19 cellular contexts compared by ENCODE assay signal in the genomic region with DNA sequence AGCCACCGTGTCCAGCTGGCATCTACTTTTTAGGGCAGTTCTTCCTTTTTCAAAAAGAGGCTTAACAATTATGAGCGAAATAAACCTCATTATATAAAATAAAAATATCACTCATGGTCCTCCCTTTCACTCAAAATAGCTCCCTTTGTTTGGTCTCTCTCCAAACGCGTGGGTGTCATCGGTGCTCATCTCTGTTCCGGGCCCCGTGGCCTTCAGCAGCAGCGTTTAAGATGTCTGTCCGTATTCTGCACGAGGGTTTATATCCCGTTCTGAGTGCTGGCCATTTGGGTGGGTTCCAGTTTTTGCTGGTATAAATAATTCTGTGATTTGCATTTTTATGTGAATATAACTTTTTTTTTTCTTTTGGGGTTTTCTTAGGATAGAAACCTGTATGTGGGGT. TPM values are rescaled to one million over a fixed set of nuclear protein-coding genes. Genes with fewer than 3 reads are reported as not detected.
DNase-seq lines count a peak whose midpoint lies in the region; ATAC-seq, FAIRE-seq and TF ChIP-seq lines count a peak whose summit lies in the region.
"Had no signal": no experiment of that assay in that cellular context is flagged by ENCODE, and none has a peak within 500 bp of the region (broad histone marks: within the 10 kb centered on the region; RNA-seq: fewer than 3 reads in every experiment).

No MANE protein-coding gene starts in this region.

- no peak for ATAC-seq in HG02642 (IDR thresholded peaks at IDR 0.05; ENCODE audit: poor library complexity, unreplicated experiment)
- ATAC-seq: CD8-positive, alpha-beta T cell; HCT116; HepG2 had no signal

- DNase-seq in cardiac septum (ENCODE audit: low spot score): peak; percentile 6
- DNase-seq in right atrium auricular region (ENCODE audit: low spot score): no peak
- peak; percentile 73 for DNase-seq in posterior vena cava (ENCODE audit: low spot score)
- DNase-seq in spleen: peak; percentile 12
- no peak for DNase-seq in activated CD4-positive, CD25-positive, alpha-beta regulatory T cell (lab: John Stamatoyannopoulos, UW)
- no peak for DNase-seq in frontal cortex (ENCODE audit: low spot score in 2 of 2)
- DNase-seq: 8988T; Caco-2; CD8-positive, alpha-beta T cell; GDM1; GOT3; H7; HFFc6 had no signal

- H3K27me3 ChIP-seq in right atrium auricular region (no peaks in the 10 kb centered on the region), spleen (replicated peaks in 1 of 7) (no peaks in the 10 kb centered on the region)
- H3K27me3 ChIP-seq: BLaER1 treated with 17β-estradiol and CSF1 and Interleukin-3, amounts not matched to agents 10 nM and 100 nM had no signal

- intact Hi-C loops in cardiac septum (cut with DNase I): no loop called here
- intact Hi-C loops in posterior vena cava (cut with DNase I): no loop called here
- intact Hi-C loops in spleen (cut with DNase I; ENCODE audit: low total_unique reads): no loop called here

- no peak overlapping the region for H3K4me3 ChIP-seq in right atrium auricular region
- no peak overlapping the region for H3K4me3 ChIP-seq in spleen
- H3K4me3 ChIP-seq: BLaER1 treated with 17β-estradiol and CSF1 and Interleukin-3, amounts not matched to agents 10 nM and 100 nM had no signal

- TF ChIP-seq POLR2A in spleen (IDR thresholded peaks at IDR 0.05): no peak

- peaks cover 0 to 9% of the 10 kb centered on the region in 2 donors for H3K4me1 ChIP-seq in right atrium auricular region
- H3K4me1 ChIP-seq in spleen: no peaks in the 10 kb centered on the region
- H3K4me1 ChIP-seq: Caco-2 had no signal

- H3K36me3 ChIP-seq in right atrium auricular region (peaks cover 73% of the 10 kb centered on the region), spleen (peaks cover 0 to 100% (median 88%) of the 10 kb centered on the region in 6 donors)

- FAIRE-seq in frontal cortex (lab: Jason Lieb, UNC): no peak
- FAIRE-seq: D721Med, GM18507 had no signal

- WGBS in spleen, 5 donors: 74 to 90% (median 86%) methylated on average over 11 of the region's 11 CpGs

- TF ChIP-seq CTCF in right atrium auricular region (IDR thresholded peaks at IDR 0.05) (no peak), spleen (IDR thresholded peaks at IDR 0.05 in 8 of 11, conservative IDR thresholded peaks at IDR 0.05 in 3 of 11) (no peak)

- H3K27ac ChIP-seq in right atrium auricular region: no peak overlapping the region
- H3K27ac ChIP-seq in spleen: no peak overlapping the region

- no peaks in the 10 kb centered on the region for H3K9me3 ChIP-seq in right atrium auricular region
- H3K9me3 ChIP-seq in spleen: no peaks in the 10 kb centered on the region
- H3K9me3 ChIP-seq: BLaER1 treated with 17β-estradiol and CSF1 and Interleukin-3, amounts not matched to agents 10 nM and 100 nM; Caco-2 had no signal

RNA-seq across cellular contexts. Expression of a gene that starts 33.4 kb away (rescaled TPM):
- total RNA-seq in cardiac septum: 24.2 TPM
- total RNA-seq in right atrium auricular region: 10 to 100 TPM; 24.5 to 35.7 TPM
- 10 to 100 TPM; 18.1 to 22.9 TPM for total RNA-seq in posterior vena cava
- 10 to 100 TPM; 31.9 to 66.4 (median 42.8) TPM for total RNA-seq in spleen
- 10 to 100 TPM; 25.0 to 48.2 (median 40.5) TPM for polyA plus RNA-seq in spleen
- 39.5 TPM for total RNA-seq in frontal cortex

RNA-seq across cellular contexts. Expression of a gene that starts 33.5 kb away (rescaled TPM):
- total RNA-seq in cardiac septum (14.5 TPM), right atrium auricular region (1 to 10 TPM; 6.8 to 8.6 TPM), posterior vena cava (10 to 100 TPM in 1 of 2 donors, 1 to 10 TPM in 1; 9.9 to 12.5 TPM), spleen (10 to 100 TPM; 17.6 to 30.6 (median 26.6) TPM), frontal cortex (11.4 TPM)
- polyA plus RNA-seq in spleen: 10 to 100 TPM in 1 of 3 donors, 1 to 10 TPM in 2; 7.5 to 10.6 (median 8.5) TPM

Comparison
In these comparisons a context has a peak if more than half of its experiments do, and no peak if none do; other contexts are left out.
1. DNase-seq: peak in cardiac septum (single experiment), posterior vena cava (single experiment) and spleen (single experiment); none in right atrium auricular region (single experiment), activated CD4-positive, CD25-positive, alpha-beta regulatory T cell (0 of 4) and frontal cortex (0 of 2).